ENCODE assay signal across 11 cellular contexts in the genomic region with DNA sequence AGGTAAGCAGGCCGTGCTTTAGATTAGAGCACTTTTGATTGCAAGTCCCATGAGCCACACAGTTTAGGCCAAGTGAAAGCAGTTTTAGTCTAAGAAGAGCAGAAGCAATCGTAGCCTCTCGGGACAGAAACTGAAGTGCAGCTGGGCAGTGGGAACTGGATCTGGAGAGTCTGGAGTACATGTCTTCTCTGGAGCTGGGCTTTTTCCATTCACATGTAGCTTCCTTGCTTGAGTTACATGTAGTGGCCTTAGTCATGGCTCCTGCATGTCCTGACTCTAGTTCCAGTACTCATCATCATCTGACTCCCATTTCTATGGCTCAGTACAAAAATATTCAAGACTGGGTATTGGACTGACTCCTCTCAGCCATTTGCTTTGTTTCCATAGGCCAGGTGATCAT. TPM values are rescaled to one million over a fixed set of nuclear protein-coding genes. Genes with fewer than 3 reads are reported as not detected.
DNase-seq lines count a peak whose midpoint lies in the region; ATAC-seq, FAIRE-seq and TF ChIP-seq lines count a peak whose summit lies in the region.
"Had no signal": no experiment of that assay in that cellular context is flagged by ENCODE, and none has a peak within 500 bp of the region (broad histone marks: within the 10 kb centered on the region; RNA-seq: fewer than 3 reads in every experiment).

No MANE protein-coding gene starts in this region.

- WGBS in right cardiac atrium, result 35% methylated on average over 3 of the region's 3 CpGs

- H3K9me3 ChIP-seq in Karpas-422 (ENCODE audit: low read length) (no peaks in the 10 kb centered on the region), right cardiac atrium (ENCODE audit: control insufficient read depth, low read length) (no peaks in the 10 kb centered on the region), tibial artery (no peaks in the 10 kb centered on the region)
- H3K9me3 ChIP-seq in effector memory CD4-positive, alpha-beta T cell (ENCODE audit: control insufficient read depth, low read length), result no peaks in the 10 kb centered on the region

- H3K79me2 ChIP-seq in Karpas-422 (ENCODE audit: low read length), result peaks cover 90% of the 10 kb centered on the region

- H3K4me3 Mint-ChIP-seq in activated CD4-positive, alpha-beta memory T cell treated with anti-CD3 and anti-CD28 coated beads for 36 hours, result no peak overlapping the region
- H3K4me3 Mint-ChIP-seq: T-helper 17 cell had no signal

- H3K27me3 ChIP-seq in Karpas-422 (ENCODE audit: low read length), result no peaks in the 10 kb centered on the region
- H3K27me3 ChIP-seq in bronchial epithelial cell (ENCODE audit: control insufficient read depth, insufficient read depth, low read length), result no peaks in the 10 kb centered on the region
- no peaks in the 10 kb centered on the region for H3K27me3 ChIP-seq in right cardiac atrium (ENCODE audit: control insufficient read depth, insufficient read depth)
- H3K27me3 ChIP-seq in tibial artery, result no peaks in the 10 kb centered on the region
- no peaks in the 10 kb centered on the region for H3K27me3 ChIP-seq in effector memory CD4-positive, alpha-beta T cell (replicated peaks; ENCODE audit: control insufficient read depth, insufficient read depth, low read length, poor library complexity, severe bottlenecking)

- peaks cover 2% of the 10 kb centered on the region for H3K36me3 Mint-ChIP-seq in activated CD4-positive, alpha-beta memory T cell treated with anti-CD3 and anti-CD28 coated beads for 36 hours

- peaks cover 62% of the 10 kb centered on the region for H4K20me1 ChIP-seq in Karpas-422 (ENCODE audit: insufficient read depth, low read depth, low read length)

- peak overlapping the region; percentile 70 for H3K27ac ChIP-seq in Karpas-422 (ENCODE audit: low read length)
- peak overlapping the region; percentile 92 for H3K27ac ChIP-seq in right cardiac atrium (ENCODE audit: low read length)
- H3K27ac ChIP-seq in tibial artery, result peak overlapping the region; percentile 73 to 76
- no peak overlapping the region for H3K27ac ChIP-seq in effector memory CD4-positive, alpha-beta T cell (ENCODE audit: insufficient read depth, low read length, poor library complexity, severe bottlenecking)

- no peak overlapping the region for H3K27ac Mint-ChIP-seq in activated CD4-positive, alpha-beta memory T cell treated with anti-CD3 and anti-CD28 coated beads for 36 hours
- H3K27ac Mint-ChIP-seq: T-helper 17 cell had no signal

- no peaks in the 10 kb centered on the region for H3K27me3 Mint-ChIP-seq in activated CD4-positive, alpha-beta memory T cell treated with anti-CD3 and anti-CD28 coated beads for 36 hours
- H3K27me3 Mint-ChIP-seq: T-helper 17 cell had no signal

- H3K4me3 ChIP-seq in Karpas-422 (ENCODE audit: low read length) (no peak overlapping the region), bronchial epithelial cell (ENCODE audit: low read depth, low read length) (no peak overlapping the region), right cardiac atrium (ENCODE audit: low read length) (no peak overlapping the region), tibial artery (no peak overlapping the region)
- no peak overlapping the region for H3K4me3 ChIP-seq in effector memory CD4-positive, alpha-beta T cell (ENCODE audit: insufficient read depth, low read depth, low read length, poor library complexity, severe bottlenecking)

- H3K4me1 Mint-ChIP-seq in activated CD4-positive, alpha-beta memory T cell treated with anti-CD3 and anti-CD28 coated beads for 36 hours (ENCODE audit: low read depth), result peaks cover 46% of the 10 kb centered on the region

- no peak overlapping the region for H3K9ac ChIP-seq in Karpas-422 (ENCODE audit: low read length)

- peaks cover 60% of the 10 kb centered on the region for H3K4me1 ChIP-seq in Karpas-422 (ENCODE audit: low read length)
- H3K4me1 ChIP-seq in right cardiac atrium (ENCODE audit: control insufficient read depth, insufficient read depth, low read length), result peaks cover 17% of the 10 kb centered on the region
- H3K4me1 ChIP-seq in tibial artery, result peaks cover 0 to 79% (median 35%) of the 10 kb centered on the region in 4 donors
- peaks cover 3% of the 10 kb centered on the region for H3K4me1 ChIP-seq in effector memory CD4-positive, alpha-beta T cell (ENCODE audit: control insufficient read depth, insufficient read depth, low read length, poor library complexity, severe bottlenecking)

- POLR2A ChIA-PET in activated CD4-positive, alpha-beta memory T cell treated with anti-CD3 and anti-CD28 coated beads for 36 hours (lab: Charles Lee), result no interaction called here

- peak; percentile 30 to 45 for ATAC-seq in right cardiac atrium
- ATAC-seq: T-helper 17 cell had no signal

- H3K36me3 ChIP-seq in Karpas-422 (ENCODE audit: insufficient read depth, low read length) (peaks cover 3% of the 10 kb centered on the region; the same call in 1 of the 2 replicates), bronchial epithelial cell (ENCODE audit: control insufficient read depth, insufficient read depth, low read length) (no peaks in the 10 kb centered on the region), tibial artery (no peaks in the 10 kb centered on the region)
- no peaks in the 10 kb centered on the region for H3K36me3 ChIP-seq in effector memory CD4-positive, alpha-beta T cell (ENCODE audit: control insufficient read depth, insufficient read depth, low read length)

- no peak for DNase-seq in Karpas-422
- peak; percentile 90 for DNase-seq in bronchial epithelial cell (ENCODE audit: low read depth)
- no peak for DNase-seq in right cardiac atrium
- DNase-seq in tibial artery, result no peak
- no peak for DNase-seq in activated T-cell treated with anti-CD3 and anti-CD28 coated beads for 4 hours
- DNase-seq in activated CD4-positive, alpha-beta memory T cell treated with anti-CD3 and anti-CD28 coated beads for 36 hours, result no peak
- DNase-seq in effector memory CD4-positive, alpha-beta T cell, result no peak
- DNase-seq: DND-41, NCI-H146, T-helper 17 cell had no signal

- TF ChIP-seq CTCF in bronchial epithelial cell (IDR thresholded peaks at IDR 0.05; ENCODE audit: insufficient read depth, low read length, severe bottlenecking) (no peak), tibial artery (IDR thresholded peaks at IDR 0.05) (no peak)

- no peaks in the 10 kb centered on the region for H3K9me3 Mint-ChIP-seq in activated CD4-positive, alpha-beta memory T cell treated with anti-CD3 and anti-CD28 coated beads for 36 hours

- no peaks in the 10 kb centered on the region for H3K9me2 ChIP-seq in Karpas-422 (replicated peaks; ENCODE audit: insufficient read depth, low read length)

- no peak overlapping the region for H2AFZ ChIP-seq in Karpas-422 (ENCODE audit: low read length)

- peak overlapping the region; percentile 33 for H3K4me2 ChIP-seq in Karpas-422 (ENCODE audit: low read depth, low read length, poor library complexity, severe bottlenecking)

- intact Hi-C loops in right cardiac atrium (cut with DNase I), result loop anchor here in 1 of 4 donors (5.0 kb wide), 1 partner anchor 405 kb away; no protein-coding TSS in a partner anchor
- intact Hi-C loops in tibial artery (cut with DNase I; ENCODE audit: low total_unique reads), result no loop called here
- intact Hi-C loops in activated CD4-positive, alpha-beta memory T cell treated with anti-CD3 and anti-CD28 coated beads for 36 hours (cut with micrococcal nuclease), result no loop called here

- CTCF ChIA-PET in activated CD4-positive, alpha-beta memory T cell treated with anti-CD3 and anti-CD28 coated beads for 36 hours (lab: Charles Lee), result interaction anchor here (1.0 to 1.2 kb wide), 3 partner anchors 12 to 87 kb away, joined by 3 to 4 read pairs (median 3); no protein-coding TSS in a partner anchor

- FAIRE-seq in bronchial epithelial cell (lab: Jason Lieb, UNC), result peak; percentile 43
- FAIRE-seq: HTR-8/SVneo had no signal

RNA-seq across cellular contexts. Expression of a gene that starts 16.7 kb away (rescaled TPM):
- 80.5 and 118 TPM in 2 replicates for total RNA-seq in Karpas-422 (2014; rRNA removed; shearing (Covaris generic); ENCODE audit: low replicate concordance)
- total RNA-seq in bronchial epithelial cell, result 62.3 and 68.2 TPM in 2 replicates
- 100 to 1,000 TPM; 155 to 179 (median 160) TPM for total RNA-seq in right cardiac atrium
- polyA plus RNA-seq in right cardiac atrium, result 334 TPM
- 10 to 100 TPM; 64.7 to 68.9 TPM for total RNA-seq in activated CD4-positive, alpha-beta memory T cell treated with anti-CD3 and anti-CD28 coated beads for 36 hours
